In the genomic region with DNA sequence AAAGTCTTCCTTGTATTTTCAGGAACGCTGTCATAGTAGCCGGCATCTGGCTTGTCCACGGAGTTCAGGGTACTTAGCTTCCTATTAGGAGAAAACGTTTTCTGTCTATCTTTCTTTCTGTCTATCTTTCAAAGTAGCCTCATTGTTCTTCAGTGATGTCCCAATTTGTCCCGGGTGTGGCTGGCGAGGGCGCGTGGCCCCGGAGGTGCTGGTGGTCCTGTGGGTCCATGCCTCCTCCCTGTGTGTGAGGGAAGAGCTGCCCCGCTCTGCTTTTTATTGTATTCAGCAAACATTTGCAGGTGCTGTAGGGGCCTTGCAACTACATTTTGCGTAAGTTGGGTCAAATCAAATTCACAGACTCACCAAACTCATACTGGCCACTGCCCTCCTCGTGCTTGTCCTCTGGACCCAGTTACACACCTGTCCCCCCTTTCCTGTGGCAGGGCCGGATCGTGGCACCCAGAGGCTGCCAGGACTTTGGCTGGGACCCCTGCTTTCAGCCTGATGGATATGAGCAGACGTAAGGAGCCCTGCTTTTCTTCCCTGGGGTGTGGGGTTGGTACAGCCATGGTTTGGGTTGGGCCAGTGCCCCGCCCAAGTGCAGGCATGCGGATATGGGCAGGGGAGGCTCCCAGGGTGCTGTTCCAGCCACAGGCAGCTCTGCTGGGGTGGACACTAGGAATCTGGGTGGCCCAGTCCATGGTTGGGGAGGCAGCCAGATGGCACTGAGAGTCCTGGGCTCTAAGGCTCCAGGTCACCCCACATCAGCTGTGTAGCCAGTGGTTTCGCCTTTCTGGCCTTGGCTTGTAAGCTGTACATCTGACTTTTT, we compare ENCODE assay signal across 16 cellular contexts. TPM values are rescaled to one million over a fixed set of nuclear protein-coding genes. Genes with fewer than 3 reads are reported as not detected.
DNase-seq lines count a peak whose midpoint lies in the region; ATAC-seq and TF ChIP-seq lines count a peak whose summit lies in the region.
"Had no signal": no experiment of that assay in that cellular context is flagged by ENCODE, and none has a peak within 500 bp of the region (broad histone marks: within the 10 kb centered on the region; RNA-seq: fewer than 3 reads in every experiment).

No MANE protein-coding gene starts in this region.

- no peak overlapping the region for H2BK5ac ChIP-seq in neuronal stem cell (ENCODE audit: low read length)

- H3K4me1 Mint-ChIP-seq in CD8-positive, alpha-beta T cell (ENCODE audit: low read depth), result peaks cover 25% of the 10 kb centered on the region

- H2BK12ac ChIP-seq in neuronal stem cell (ENCODE audit: low read length), result no peak overlapping the region

- TF ChIP-seq EP300 in Ishikawa (IDR thresholded peaks at IDR 0.05; ENCODE audit: borderline replicate concordance), result peak; percentile 81

- no peak overlapping the region for H3K4ac ChIP-seq in neuronal stem cell (ENCODE audit: low read length)

- H3K27ac ChIP-seq in CD8-positive, alpha-beta T cell (ENCODE audit: low read depth, low read length), result no peak overlapping the region
- H3K27ac ChIP-seq in epithelial cell of prostate, result peak overlapping the region; percentile 74
- H3K27ac ChIP-seq in neuronal stem cell (replicated peaks; ENCODE audit: low read length), result no peak overlapping the region
- H3K27ac ChIP-seq: body of pancreas, dorsolateral prefrontal cortex, suprapubic skin had no signal

- H3K27me3 Mint-ChIP-seq in CD8-positive, alpha-beta T cell (ENCODE audit: low read depth), result no peaks in the 10 kb centered on the region
- H3K27me3 Mint-ChIP-seq: activated B cell treated with CpG ODN at 0.5 μM for 24 hours; natural killer cell treated with Interleukin-12 subunit alpha and Interleukin-12 subunit beta and Interleukin-15 and Interleukin-18, amount 100 ng/mL, for 72 hours had no signal

- peaks cover 25% of the 10 kb centered on the region for H3K4me1 ChIP-seq in CD8-positive, alpha-beta T cell (ENCODE audit: insufficient read depth, low read length)
- peaks cover 2 to 3% of the 10 kb centered on the region in 2 donors for H3K4me1 ChIP-seq in neuronal stem cell (ENCODE audit: control insufficient read depth in 2 of 2, insufficient read depth in 1 of 2, low read depth in 1 of 2, low read length in 2 of 2)

- no peak overlapping the region for H2BK120ac ChIP-seq in neuronal stem cell (ENCODE audit: low read depth, low read length)

- H3K18ac ChIP-seq in neuronal stem cell (ENCODE audit: low read length), result no peak overlapping the region

- H3K9me3 ChIP-seq in CD8-positive, alpha-beta T cell (ENCODE audit: low read length), result no peaks in the 10 kb centered on the region
- H3K9me3 ChIP-seq in neuronal stem cell (replicated peaks in 1 of 2; ENCODE audit: control insufficient read depth in 2 of 2, insufficient read depth in 1 of 2, low read depth in 1 of 2, low read length in 2 of 2), result no peaks in the 10 kb centered on the region
- H3K9me3 ChIP-seq: body of pancreas, suprapubic skin had no signal

- no peak overlapping the region for H2AFZ ChIP-seq in neuronal stem cell (ENCODE audit: low read length)

- H3K4me3 ChIP-seq in CD8-positive, alpha-beta T cell (ENCODE audit: low read depth, low read length), result no peak overlapping the region
- H3K4me3 ChIP-seq in neuronal stem cell (ENCODE audit: low read length in 2 of 2), result no peak overlapping the region
- H3K4me3 ChIP-seq: body of pancreas, dorsolateral prefrontal cortex, suprapubic skin had no signal

- POLR2A ChIA-PET in CD8-positive, alpha-beta T cell (lab: Charles Lee), result interaction anchor here (0.6 kb wide), 1 partner anchor 114 kb away, joined by 4 read pairs; no protein-coding TSS in a partner anchor

- no peak for TF ChIP-seq CTCF in CD8-positive, alpha-beta T cell (IDR thresholded peaks at IDR 0.05)

- H3K4me3 Mint-ChIP-seq in CD8-positive, alpha-beta T cell, result no peak overlapping the region
- H3K4me3 Mint-ChIP-seq: activated B cell treated with CpG ODN at 0.5 μM for 24 hours; natural killer cell treated with Interleukin-12 subunit alpha and Interleukin-12 subunit beta and Interleukin-15 and Interleukin-18, amount 100 ng/mL, for 72 hours had no signal

- no peaks in the 10 kb centered on the region for H3K27me3 ChIP-seq in CD8-positive, alpha-beta T cell (ENCODE audit: insufficient read depth, low read length)
- no peaks in the 10 kb centered on the region for H3K27me3 ChIP-seq in neuronal stem cell (ENCODE audit: control insufficient read depth in 3 of 3, insufficient read depth in 3 of 3, low read depth in 1 of 3, low read length in 3 of 3)
- H3K27me3 ChIP-seq: body of pancreas, dorsolateral prefrontal cortex, suprapubic skin had no signal

- peak; percentile 7; the same call in 1 of the 2 replicates for TF ChIP-seq RAD21 in Ishikawa (IDR thresholded peaks at IDR 0.05; ENCODE audit: low read depth)

- CTCF ChIA-PET in CD8-positive, alpha-beta T cell (lab: Charles Lee), result interaction anchor here (1.3 to 5.2 kb wide), 3 partner anchors 95 to 168 kb away, joined by 3 to 23 read pairs (median 8); no protein-coding TSS in a partner anchor

- H3K79me1 ChIP-seq in neuronal stem cell (ENCODE audit: low read depth, low read length), result no peaks in the 10 kb centered on the region

- no CpG with 5 or more reads among the region's 18 CpGs for WGBS in neuronal stem cell (ENCODE audit: extremely low coverage in 2 of 2, insufficient read length in 2 of 2, insufficient replicate concordance in 1 of 2), 2 donors

- peak overlapping the region; percentile 11 for H3K27ac Mint-ChIP-seq in CD8-positive, alpha-beta T cell
- no peak overlapping the region for H3K27ac Mint-ChIP-seq in activated naive CD4-positive, alpha-beta T cell treated with anti-CD3 and anti-CD28 coated beads, Interleukin-2, amount 50 U/mL, for 72 hours
- H3K27ac Mint-ChIP-seq: natural killer cell treated with Interleukin-12 subunit alpha and Interleukin-12 subunit beta and Interleukin-15 and Interleukin-18, amount 100 ng/mL, for 72 hours had no signal

- H3K36me3 Mint-ChIP-seq in CD8-positive, alpha-beta T cell, result peaks cover 28% of the 10 kb centered on the region
- H3K36me3 Mint-ChIP-seq in activated naive CD4-positive, alpha-beta T cell treated with anti-CD3 and anti-CD28 coated beads, Interleukin-2, amount 50 U/mL, for 72 hours, result peaks cover 0 to 6% of the 10 kb centered on the region in 2 donors

- peak overlapping the region; percentile 30 for H4K8ac ChIP-seq in neuronal stem cell (ENCODE audit: low read depth, low read length)

- no peak overlapping the region for H3K9ac ChIP-seq in neuronal stem cell (ENCODE audit: low read depth, low read length, poor library complexity)

- peaks cover 7% of the 10 kb centered on the region for H3K36me3 ChIP-seq in CD8-positive, alpha-beta T cell (ENCODE audit: insufficient read depth, low read length)
- peaks cover 11 to 66% of the 10 kb centered on the region in 2 donors for H3K36me3 ChIP-seq in neuronal stem cell (replicated peaks in 1 of 2; ENCODE audit: control insufficient read depth in 2 of 2, insufficient read depth in 2 of 2, low read length in 2 of 2)

- ATAC-seq in CD8-positive, alpha-beta T cell, result no peak
- ATAC-seq in GM21367 (IDR thresholded peaks at IDR 0.05; ENCODE audit: unreplicated experiment), result no peak
- ATAC-seq in activated naive CD4-positive, alpha-beta T cell treated with anti-CD3 and anti-CD28 coated beads, Interleukin-2, amount 50 U/mL, for 72 hours, result no peak
- ATAC-seq: body of pancreas; natural killer cell treated with Interleukin-12 subunit alpha and Interleukin-12 subunit beta and Interleukin-15 and Interleukin-18, amount 100 ng/mL, for 72 hours had no signal

- intact Hi-C loops in CD8-positive, alpha-beta T cell (cut with DNase I, micrococcal nuclease), result loop anchor here in 1 of 2 experiments (5.0 kb wide), 1 partner anchor 99 kb away; no protein-coding TSS in a partner anchor

- no peak overlapping the region for H2BK15ac ChIP-seq in neuronal stem cell (ENCODE audit: low read length)

- H3K14ac ChIP-seq in neuronal stem cell (ENCODE audit: low read length), result no peak overlapping the region

- no peak overlapping the region for H4K91ac ChIP-seq in neuronal stem cell (ENCODE audit: low read depth, low read length, poor library complexity)

- no peak overlapping the region for H2AK5ac ChIP-seq in neuronal stem cell (ENCODE audit: low read depth, low read length)

- DNase-seq in CD8-positive, alpha-beta T cell, result no peak
- DNase-seq in epithelial cell of prostate (ENCODE audit: low read depth, low spot score) (no peak), neuronal stem cell (ENCODE audit: low spot score) (no peak), NCI-H345 treated with DMSO at 0.1 percent for 48 hours (lab: John Stamatoyannopoulos, UW; ENCODE audit: unreplicated experiment) (no peak)
- DNase-seq in effector CD8-positive, alpha-beta T cell (lab: John Stamatoyannopoulos, UW), result no peak
- no peak for DNase-seq in activated naive CD4-positive, alpha-beta T cell treated with anti-CD3 and anti-CD28 coated beads, Interleukin-2, amount 50 U/mL, for 72 hours (ENCODE audit: low spot score in 2 of 2)
- DNase-seq: activated B cell treated with CpG ODN at 0.5 μM for 24 hours; activated naive CD4-positive, alpha-beta T cell treated with Interleukin-2 at 50 U/mL for 16 hours; body of pancreas; dorsolateral prefrontal cortex; left ventricle myocardium superior; NCI-H187 treated with DMSO at 0.1 percent for 48 hours had no signal

- no peak overlapping the region for H3K4me2 ChIP-seq in neuronal stem cell (ENCODE audit: insufficient read depth, low read length, poor library complexity, severe bottlenecking)

- no peaks in the 10 kb centered on the region for H3K9me3 Mint-ChIP-seq in CD8-positive, alpha-beta T cell
- H3K9me3 Mint-ChIP-seq in activated naive CD4-positive, alpha-beta T cell treated with anti-CD3 and anti-CD28 coated beads, Interleukin-2, amount 50 U/mL, for 72 hours, result no peaks in the 10 kb centered on the region
- H3K9me3 Mint-ChIP-seq: activated B cell treated with CpG ODN at 0.5 μM for 24 hours; natural killer cell treated with Interleukin-12 subunit alpha and Interleukin-12 subunit beta and Interleukin-15 and Interleukin-18, amount 100 ng/mL, for 72 hours had no signal

- H3K23ac ChIP-seq in neuronal stem cell (ENCODE audit: low read depth, low read length, poor library complexity), result no peak overlapping the region

RNA-seq across cellular contexts. Expression of gene ITPA, which starts 12.3 kb away (rescaled TPM):
- total RNA-seq in CD8-positive, alpha-beta T cell, result 10 to 100 TPM; 19.4 to 21.3 TPM
- polyA plus RNA-seq in neuronal stem cell (2013, experiment 1 of 2), result 31.8 TPM
- polyA plus RNA-seq in neuronal stem cell (2013, experiment 2 of 2), result 32.2 TPM
- total RNA-seq in activated naive CD4-positive, alpha-beta T cell treated with anti-CD3 and anti-CD28 coated beads, Interleukin-2, amount 50 U/mL, for 72 hours, result 10 to 100 TPM; 29.9 to 77.4 TPM

RNA-seq across cellular contexts. Expression of gene DDRGK1, which starts 17.1 kb away (rescaled TPM):
- total RNA-seq in CD8-positive, alpha-beta T cell, result 10 to 100 TPM; 40.6 to 43.5 TPM
- polyA plus RNA-seq in neuronal stem cell (2013, experiment 1 of 2), result 29.3 TPM
- polyA plus RNA-seq in neuronal stem cell (2013, experiment 2 of 2), result 30.0 TPM
- total RNA-seq in activated naive CD4-positive, alpha-beta T cell treated with anti-CD3 and anti-CD28 coated beads, Interleukin-2, amount 50 U/mL, for 72 hours, result 100 to 1,000 TPM in 1 of 2 donors, 10 to 100 TPM in 1; 66.4 to 128 TPM

RNA-seq across cellular contexts. Expression of gene SLC4A11, which starts 17.4 kb away (rescaled TPM):
- under 1 TPM; 0.65 to 0.78 TPM for total RNA-seq in CD8-positive, alpha-beta T cell
- polyA plus RNA-seq in neuronal stem cell (2013, experiment 1 of 2), result 4.0 TPM
- polyA plus RNA-seq in neuronal stem cell (2013, experiment 2 of 2), result 3.9 TPM
- total RNA-seq in activated naive CD4-positive, alpha-beta T cell treated with anti-CD3 and anti-CD28 coated beads, Interleukin-2, amount 50 U/mL, for 72 hours, result 1 to 10 TPM in 1 of 2 donors, under 1 TPM in 1; 0.14 to 1.1 TPM

RNA-seq across cellular contexts. Expression of gene LZTS3, which starts 48.3 kb away (rescaled TPM):
- 10 to 100 TPM; 37.4 to 41.9 TPM for total RNA-seq in CD8-positive, alpha-beta T cell
- polyA plus RNA-seq in neuronal stem cell (2013, experiment 1 of 2), result 8.4 TPM
- 8.7 TPM for polyA plus RNA-seq in neuronal stem cell (2013, experiment 2 of 2)
- total RNA-seq in activated naive CD4-positive, alpha-beta T cell treated with anti-CD3 and anti-CD28 coated beads, Interleukin-2, amount 50 U/mL, for 72 hours, result 1 to 10 TPM; 2.0 to 4.2 TPM
